8 cellular contexts compared by ENCODE assay signal in the genomic region with DNA sequence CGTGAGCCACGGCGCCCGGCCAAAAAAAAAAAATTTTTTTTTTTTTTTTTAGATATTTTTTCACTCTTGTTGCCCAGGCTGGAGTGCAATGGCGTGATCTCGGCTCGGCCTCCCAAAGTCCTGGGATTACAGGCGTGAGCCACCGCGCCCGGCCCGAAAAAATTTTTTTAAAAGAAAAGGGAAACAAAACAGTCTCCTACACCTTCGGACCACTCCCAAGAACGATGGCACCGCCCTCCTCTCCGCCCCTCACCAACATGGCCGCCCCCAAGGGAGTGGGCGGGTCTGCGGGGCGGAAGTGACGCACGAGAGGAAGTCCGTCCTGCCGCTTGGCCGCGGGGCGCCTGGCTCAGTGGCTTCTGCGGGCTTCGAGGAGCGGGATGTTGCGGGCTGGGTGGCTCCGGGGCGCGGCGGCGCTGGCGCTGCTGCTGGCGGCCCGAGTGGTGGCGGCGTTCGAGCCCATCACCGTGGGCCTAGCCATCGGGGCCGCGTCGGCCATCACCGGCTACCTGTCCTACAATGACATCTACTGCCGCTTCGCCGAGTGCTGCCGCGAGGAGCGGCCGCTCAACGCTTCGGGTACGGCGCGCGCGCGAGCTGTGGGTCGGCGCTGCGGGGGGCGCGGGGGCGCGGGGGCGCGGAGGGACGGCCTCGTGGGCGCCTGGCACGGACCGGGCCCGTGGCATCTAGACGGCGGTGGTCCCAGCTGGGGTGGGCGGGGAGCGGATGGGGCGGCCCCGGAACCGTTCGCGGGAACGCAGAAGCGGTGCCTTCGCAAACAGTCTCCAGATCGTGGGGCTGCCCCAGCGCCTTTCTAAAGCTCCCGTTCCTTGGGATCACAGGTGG. TPM values are rescaled to one million over a fixed set of nuclear protein-coding genes. Genes with fewer than 3 reads are reported as not detected.
DNase-seq lines count a peak whose midpoint lies in the region; ATAC-seq, FAIRE-seq and TF ChIP-seq lines count a peak whose summit lies in the region.

TOR1B (plus strand) TSS at position 352 of the 846 bp plus-strand sequence; CDS start at position 381, 29 bp downstream.

- H3K9me3 ChIP-seq in KOPT-K1 (ENCODE audit: insufficient read depth, low read length, poor library complexity, severe bottlenecking) (no peaks in the 10 kb centered on the region), esophagus squamous epithelium (no peaks in the 10 kb centered on the region)

- H3K9me3 Mint-ChIP-seq in activated T-cell treated with anti-CD3 and anti-CD28 coated beads, Interleukin-2, amount 50 U/mL, for 72 hours, result no peaks in the 10 kb centered on the region

- intact Hi-C loops in esophagus squamous epithelium (cut with DNase I), result no loop called here

- 0 to 1% methylated on average over 3 to 41 of the region's 93 CpGs for WGBS in esophagus squamous epithelium, 2 donors

- no peaks in the 10 kb centered on the region for H3K27me3 ChIP-seq in esophagus squamous epithelium

- peaks cover 8 to 26% (median 9%) of the 10 kb centered on the region in 3 donors for H3K4me1 ChIP-seq in esophagus squamous epithelium

- DNase-seq in DMS53 treated with DMSO at 0.1 percent for 48 hours (lab: John Stamatoyannopoulos, UW; ENCODE audit: unreplicated experiment), result peak; percentile 67
- peak; percentile 71 for DNase-seq in RCC 7860 (ENCODE audit: low spot score)
- DNase-seq in activated T-cell treated with anti-CD3 and anti-CD28 coated beads, Interleukin-2, amount 50 U/mL, for 72 hours, result peak; percentile 93 to 98
- peak; percentile 82 for DNase-seq in esophagus squamous epithelium (lab: John Stamatoyannopoulos, UW)
- DNase-seq in myocyte (ENCODE audit: low read depth), result peak; percentile 95
- DNase-seq in stimulated activated CD8-positive, alpha-beta memory T cell treated with anti-CD3 and anti-CD28 coated beads, Interleukin-7, amount 100 ng/mL, for 4 hours (ENCODE audit: low read depth in 2 of 2), result peak; percentile 91 to 92

- peaks cover 29% of the 10 kb centered on the region for H3K36me3 ChIP-seq in KOPT-K1 (ENCODE audit: insufficient read depth, low read length)
- peaks cover 0 to 34% (median 3%) of the 10 kb centered on the region in 3 donors for H3K36me3 ChIP-seq in esophagus squamous epithelium

- TF ChIP-seq CTCF in esophagus squamous epithelium (IDR thresholded peaks at IDR 0.05), result peak in 1 of 6 experiments; percentile 5

- peak in 3 of 4 donors; percentile 29 to 82 (median 81) for TF ChIP-seq POLR2A in esophagus squamous epithelium (IDR thresholded peaks at IDR 0.05)

- H3K36me3 Mint-ChIP-seq in activated T-cell treated with anti-CD3 and anti-CD28 coated beads, Interleukin-2, amount 50 U/mL, for 72 hours (ENCODE audit: insufficient read depth in 2 of 2), result peaks cover 1 to 12% of the 10 kb centered on the region in 2 donors

- FAIRE-seq in RCC 7860 (lab: Jason Lieb, UNC), result no peak

- H3K27ac Mint-ChIP-seq in activated T-cell treated with anti-CD3 and anti-CD28 coated beads, Interleukin-2, amount 50 U/mL, for 72 hours, result peak within 1 kb of the TSS; percentile 85

- H3K4me1 Mint-ChIP-seq in activated T-cell treated with anti-CD3 and anti-CD28 coated beads, Interleukin-2, amount 50 U/mL, for 72 hours (ENCODE audit: low read depth), result peaks cover 36% of the 10 kb centered on the region

- H3K4me3 Mint-ChIP-seq in activated T-cell treated with anti-CD3 and anti-CD28 coated beads, Interleukin-2, amount 50 U/mL, for 72 hours, result peak within 1 kb of the TSS; percentile 94 to 96

- ATAC-seq in GM21786 (IDR thresholded peaks at IDR 0.05; ENCODE audit: unreplicated experiment), result peak; percentile 92
- ATAC-seq in activated T-cell treated with anti-CD3 and anti-CD28 coated beads, Interleukin-2, amount 50 U/mL, for 72 hours (replicated peaks in 1 of 2), result peak; percentile 96

- H3K27ac ChIP-seq in KOPT-K1 (ENCODE audit: low read depth, low read length, poor library complexity, severe bottlenecking), result peak within 1 kb of the TSS; percentile 63
- H3K27ac ChIP-seq in esophagus squamous epithelium, result peak within 1 kb of the TSS; percentile 91 to 96 (median 92)

- H3K27me3 Mint-ChIP-seq in activated T-cell treated with anti-CD3 and anti-CD28 coated beads, Interleukin-2, amount 50 U/mL, for 72 hours (ENCODE audit: low read depth), result no peaks in the 10 kb centered on the region

- H3K4me3 ChIP-seq in esophagus squamous epithelium, result peak within 1 kb of the TSS; percentile 75 to 99 (median 94)

RNA-seq across cellular contexts. Expression of gene TOR1B, which starts in this region (rescaled TPM):
- 10 to 100 TPM; 19.9 to 32.0 TPM for total RNA-seq in activated T-cell treated with anti-CD3 and anti-CD28 coated beads, Interleukin-2, amount 50 U/mL, for 72 hours
- 10 to 100 TPM; 16.1 to 17.3 (median 17.0) TPM for total RNA-seq in esophagus squamous epithelium
- 19.8 and 25.4 TPM in 2 replicates for total RNA-seq in myocyte
- 28.9 TPM for polyA plus RNA-seq in myocyte (2012)

Comparison
In these comparisons a context has a peak if more than half of its experiments do, and no peak if none do; other contexts are left out.
1. Peak in every context shown above with its lines: DNase-seq, ATAC-seq, H3K4me3 ChIP-seq and H3K27ac ChIP-seq.